ENCODE assay signal across 15 cellular contexts in genomic region chr1:118978914-118979701, GRCh38. TPM values are rescaled to one million over a fixed set of nuclear protein-coding genes. Genes with fewer than 3 reads are reported as not detected.
DNase-seq lines count a peak whose midpoint lies in the region; ATAC-seq, FAIRE-seq and TF ChIP-seq lines count a peak whose summit lies in the region.
"Had no signal": no experiment of that assay in that cellular context is flagged by ENCODE, and none has a peak within 500 bp of the region (broad histone marks: within the 10 kb centered on the region; RNA-seq: fewer than 3 reads in every experiment).

No MANE protein-coding gene starts in this region.

- no TSS peak for BruUV-seq in GM12878 (replicated peaks; lab: Mats Ljungman, UMichigan)

- no peaks in the 10 kb centered on the region for H3K4me1 ChIP-seq in GM12878 (ENCODE audit: control insufficient read depth, insufficient read depth, low read length)
- no peaks in the 10 kb centered on the region for H3K4me1 ChIP-seq in keratinocyte (ENCODE audit: control insufficient read depth, extremely low read depth, insufficient read depth, low read length)
- H3K4me1 ChIP-seq in subcutaneous abdominal adipose tissue (ENCODE audit: control insufficient read depth in 5 of 5, insufficient read depth in 5 of 5, low read length in 5 of 5), result peaks cover 4 to 45% (median 30%) of the 10 kb centered on the region in 5 donors
- H3K4me1 ChIP-seq: prostate gland had no signal

- RAD21 ChIA-PET in GM12878 (lab: Charles Lee; ENCODE audit: unreplicated experiment), result no interaction called here

- H3K4me3 ChIP-seq in GM12878 (no peak overlapping the region), keratinocyte (ENCODE audit: control insufficient read depth in 2 of 3, extremely low read depth in 1 of 3, insufficient read depth in 2 of 3, low read depth in 1 of 3, low read length in 3 of 3) (peak overlapping the region in 1 of 3 experiments; percentile 41), subcutaneous abdominal adipose tissue (ENCODE audit: low read depth in 1 of 5, low read length in 5 of 5) (peak overlapping the region in 3 of 5 donors; percentile 21 to 42 (median 31))
- H3K4me3 ChIP-seq: prostate gland had no signal

- peaks cover 1 to 2% of the 10 kb centered on the region in 2 donors for H3K9me3 Mint-ChIP-seq in activated T-cell treated with anti-CD3 and anti-CD28 coated beads, Interleukin-2, amount 50 U/mL, for 72 hours

- H3K36me3 ChIP-seq in GM12878 (ENCODE audit: control insufficient read depth in 2 of 2, insufficient read depth in 2 of 2, low read length in 1 of 2) (no peaks in the 10 kb centered on the region), keratinocyte (ENCODE audit: control insufficient read depth in 2 of 2, extremely low read depth in 1 of 2, insufficient read depth in 2 of 2, low read length in 2 of 2) (no peaks in the 10 kb centered on the region), subcutaneous abdominal adipose tissue (ENCODE audit: control insufficient read depth in 5 of 5, insufficient read depth in 5 of 5, low read length in 5 of 5) (no peaks in the 10 kb centered on the region)
- H3K36me3 ChIP-seq: prostate gland had no signal

- H3K9me1 ChIP-seq in keratinocyte (ENCODE audit: control insufficient read depth, extremely low read depth, insufficient read depth, low read length), result no peaks in the 10 kb centered on the region

- in situ Hi-C loops in GM12878 (cut with MboI), result no loop called here

- H4K20me1 ChIP-seq in GM12878 (ENCODE audit: control insufficient read depth, insufficient read depth) (no peaks in the 10 kb centered on the region), keratinocyte (ENCODE audit: control insufficient read depth, extremely low read depth, insufficient read depth, low read length) (no peaks in the 10 kb centered on the region)

- POLR2A ChIA-PET in GM12878 (lab: Charles Lee), result interaction anchor here (0.8 kb wide), 1 partner anchor 19 kb away, joined by 3 read pairs; no protein-coding TSS in a partner anchor

- dilution Hi-C loops in keratinocyte (cut with MboI; ENCODE audit: extremely low pct_ligation_motif_present, low sequenced_read_pairs), result no loop called here

- H3K9me3 ChIP-seq in GM12878 (replicated peaks; ENCODE audit: control insufficient read depth, insufficient read depth, low read length), result no peaks in the 10 kb centered on the region; the same call in 2 of the 3 replicates
- H3K9me3 ChIP-seq in keratinocyte (ENCODE audit: control insufficient read depth, low read depth, low read length), result peaks cover 6% of the 10 kb centered on the region
- H3K9me3 ChIP-seq in subcutaneous abdominal adipose tissue (ENCODE audit: control insufficient read depth in 5 of 5, low read length in 5 of 5), result no peaks in the 10 kb centered on the region
- H3K9me3 ChIP-seq: prostate gland had no signal

- peaks cover 7% of the 10 kb centered on the region for H3K4me1 Mint-ChIP-seq in activated T-cell treated with anti-CD3 and anti-CD28 coated beads, Interleukin-2, amount 50 U/mL, for 72 hours (ENCODE audit: low read depth)

- peaks cover 8 to 10% of the 10 kb centered on the region in 2 donors for H3K36me3 Mint-ChIP-seq in activated T-cell treated with anti-CD3 and anti-CD28 coated beads, Interleukin-2, amount 50 U/mL, for 72 hours (ENCODE audit: insufficient read depth in 2 of 2)

- H3K27me3 Mint-ChIP-seq in activated T-cell treated with anti-CD3 and anti-CD28 coated beads, Interleukin-2, amount 50 U/mL, for 72 hours (ENCODE audit: low read depth), result peaks cover 84% of the 10 kb centered on the region

- H3K4me3 Mint-ChIP-seq in activated T-cell treated with anti-CD3 and anti-CD28 coated beads, Interleukin-2, amount 50 U/mL, for 72 hours, result peak overlapping the region; percentile 27 to 47

- TF ChIP-seq RAD21 in GM12878 (IDR thresholded peaks at IDR 0.05; ENCODE audit: insufficient read depth, low read depth, low read length), result no peak

- 25% methylated on average over 23 of the region's 23 CpGs for WGBS in GM12878 (ENCODE audit: insufficient coverage, insufficient replicate concordance, low lambda C conversion rate, missing lambda C conversion rate)

- no peak overlapping the region for H3K9ac ChIP-seq in GM12878 (ENCODE audit: control insufficient read depth, insufficient read depth, low read length)
- no peak overlapping the region for H3K9ac ChIP-seq in keratinocyte (ENCODE audit: control insufficient read depth, extremely low read depth, insufficient read depth, low read length)
- no peak overlapping the region for H3K9ac ChIP-seq in subcutaneous abdominal adipose tissue (ENCODE audit: low read length in 5 of 5)

- intact Hi-C loops in GM12878 (cut with micrococcal nuclease; ENCODE audit: unreplicated experiment), result no loop called here

- H2AFZ ChIP-seq in GM12878 (ENCODE audit: control insufficient read depth, low read depth, low read length) (no peak overlapping the region), keratinocyte (ENCODE audit: control insufficient read depth, low read length) (no peak overlapping the region)

- H3K27me3 ChIP-seq in GM12878 (replicated peaks in 1 of 2; ENCODE audit: control insufficient read depth in 2 of 2, insufficient read depth in 2 of 2, low read length in 1 of 2), result peaks cover 6 to 15% of the 10 kb centered on the region in 2 experiments
- H3K27me3 ChIP-seq in keratinocyte (ENCODE audit: control insufficient read depth, extremely low read depth, insufficient read depth, low read length), result peaks cover 68% of the 10 kb centered on the region
- peaks cover 0 to 13% (median 8%) of the 10 kb centered on the region in 5 donors for H3K27me3 ChIP-seq in subcutaneous abdominal adipose tissue (ENCODE audit: control insufficient read depth in 5 of 5, insufficient read depth in 4 of 5, low read length in 5 of 5)

- SMC1A ChIA-PET in GM12878 (lab: Charles Lee; ENCODE audit: uncharacterized antibody, unreplicated experiment), result interaction anchor here (0.8 to 1.0 kb wide), 3 partner anchors 30 to 140 kb away, joined by 3 to 6 read pairs (median 4); no protein-coding TSS in a partner anchor

- H3K27ac Mint-ChIP-seq in activated T-cell treated with anti-CD3 and anti-CD28 coated beads, Interleukin-2, amount 50 U/mL, for 72 hours, result no peak overlapping the region

- no peak for DNase-seq in activated T-cell treated with anti-CD3 and anti-CD28 coated beads, Interleukin-2, amount 50 U/mL, for 72 hours
- no peak for DNase-seq in activated T-cell treated with anti-CD3 and anti-CD28 coated beads, Interleukin-2, amount 50 U/mL, for 48 hours
- DNase-seq in GM12878 (ENCODE audit: low read depth, low spot score) (no peak), keratinocyte (ENCODE audit: low read depth, low spot score) (no peak), NCI-H748 treated with DMSO at 0.1 percent for 48 hours (lab: John Stamatoyannopoulos, UW) (no peak)
- DNase-seq: activated CD4-positive, CD25-positive, alpha-beta regulatory T cell; GOT3; NCI-H146; NCI-H82; SIG-M5 had no signal

- CTCF ChIA-PET in GM12878 (lab: Yijun Ruan, JAX), result interaction anchor here (1.2 to 2.8 kb wide), 2 partner anchors 30 to 335 kb away, joined by 3 to 6 read pairs; no protein-coding TSS in a partner anchor

- TF ChIP-seq CTCF in GM12878 (IDR thresholded peaks at IDR 0.05 in 2 of 3, conservative IDR thresholded peaks at IDR 0.05 in 1 of 3; ENCODE audit: control insufficient read depth in 2 of 3, extremely low read depth in 1 of 3, insufficient read depth in 1 of 3, low read depth in 3 of 3, low read length in 3 of 3) (no peak), keratinocyte (optimal IDR thresholded peaks at IDR 0.05 in 1 of 3, IDR thresholded peaks at IDR 0.05 in 1 of 3, conservative IDR thresholded peaks at IDR 0.05 in 1 of 3; ENCODE audit: extremely low read depth in 1 of 3, insufficient read depth in 2 of 3, low read length in 3 of 3) (no peak)

- no peak for ATAC-seq in activated T-cell treated with anti-CD3 and anti-CD28 coated beads, Interleukin-2, amount 50 U/mL, for 72 hours (replicated peaks in 1 of 2)
- ATAC-seq in GM12878 (no peak), HG03469 (IDR thresholded peaks at IDR 0.05; ENCODE audit: unreplicated experiment) (no peak), HG03139 (IDR thresholded peaks at IDR 0.05; ENCODE audit: unreplicated experiment) (no peak)

- no peak for TF ChIP-seq POLR2A in GM12878 (IDR thresholded peaks at IDR 0.05; ENCODE audit: low read depth, low read length)

- no peaks in the 10 kb centered on the region for H3K79me2 ChIP-seq in GM12878 (ENCODE audit: control insufficient read depth, insufficient read depth, low read length)
- H3K79me2 ChIP-seq in keratinocyte (ENCODE audit: control insufficient read depth, insufficient read depth, low read length), result no peaks in the 10 kb centered on the region

- H3K27ac ChIP-seq in GM12878 (ENCODE audit: control insufficient read depth, insufficient read depth) (no peak overlapping the region), keratinocyte (ENCODE audit: control insufficient read depth, insufficient read depth, low read length) (no peak overlapping the region), subcutaneous abdominal adipose tissue (ENCODE audit: low read depth, low read length) (no peak overlapping the region)
- H3K27ac ChIP-seq: prostate gland had no signal

- FAIRE-seq in GM12878 (lab: Jason Lieb, UNC), result no peak
- FAIRE-seq in keratinocyte (lab: Jason Lieb, UNC), result no peak
- FAIRE-seq: frontal cortex had no signal

- no peak overlapping the region for H3K4me2 ChIP-seq in GM12878 (ENCODE audit: control insufficient read depth, insufficient read depth)
- peak overlapping the region; percentile 49 for H3K4me2 ChIP-seq in keratinocyte (ENCODE audit: control insufficient read depth, extremely low read depth, insufficient read depth, low read depth, low read length)

- TF ChIP-seq EP300 in GM12878 (IDR thresholded peaks at IDR 0.05; ENCODE audit: borderline replicate concordance in 1 of 2, control insufficient read depth in 1 of 2, low read depth in 2 of 2, low read length in 2 of 2), result no peak

RNA-seq across cellular contexts. Expression of gene TBX15, which starts 9.0 kb away (rescaled TPM):
- total RNA-seq in activated T-cell treated with anti-CD3 and anti-CD28 coated beads, Interleukin-2, amount 50 U/mL, for 72 hours, result under 1 TPM; 0.07 to 0.10 TPM
- total RNA-seq in GM12878 (2013; cell fraction: nucleolus; rRNA removed), result 0.15 and 0.17 TPM in 2 replicates
- total RNA-seq in GM12878 (2014; rRNA removed) (0.85 and 1.1 TPM in 2 replicates), GM12878 (2014; rRNA removed; fragmentation: Illumina TruSeq; extraction: Trizol) (0.51 and 0.72 TPM in 2 replicates), GM12878 (2021) (1.1 TPM in 2 replicates)
- 0.21 TPM for polyA plus RNA-seq in GM12878 (2011; ENCODE audit: low read depth)
- polyA plus RNA-seq in GM12878 (2011; rRNA removed) (9.4 and 10.8 TPM in 2 replicates), GM12878 (2014; fragmentation: Illumina TruSeq; extraction: Trizol) (1.1 and 1.2 TPM in 2 replicates), GM12878 (2014; fragmentation: Nextera tagmentation; extraction: Ambion mirVana) (1 to 10 TPM in 1 of 2 experiments, under 1 TPM in 1; 0.90 to 1.1 TPM), GM12878 (2014; rRNA removed) (0.64 and 0.82 TPM in 2 replicates), GM12878 (2016; fragmentation: Nextera tagmentation; extraction: Ambion mirVana) (1 to 10 TPM in 1 of 2 experiments, under 1 TPM in 1; 0.78 to 1.3 TPM), keratinocyte (0.01 to 0.02 TPM in 2 of 3 replicates, not detected in the other)
- 8.2 and 8.3 TPM in 2 replicates for polyA plus RNA-seq in GM12878 (2011; cell fraction: cytosol; rRNA removed)
- 4.8 and 8.2 TPM in 2 replicates for polyA plus RNA-seq in GM12878 (2011; cell fraction: nucleus; rRNA removed)
- 0.39 and 0.69 TPM in 2 replicates for polyA plus RNA-seq in GM12878 (2012)
- polyA minus RNA-seq in GM12878 (2011; rRNA and poly(A)+ RNA removed), result 16.8 and 17.7 TPM in 2 replicates
- polyA minus RNA-seq in GM12878 (2011; cell fraction: cytosol; rRNA and poly(A)+ RNA removed), result 3.5 and 4.9 TPM in 2 replicates
- polyA minus RNA-seq in GM12878 (2011; cell fraction: nucleus; rRNA and poly(A)+ RNA removed), result 6.5 and 7.3 TPM in 2 replicates
- polyA plus RNA-seq in keratinocyte (2011; ENCODE audit: low read depth), result not detected
- not detected in 2 replicates for polyA plus RNA-seq in keratinocyte (2011; cell fraction: cytosol; rRNA removed)
- 0.05 TPM in 1 of 2 replicates, not detected in the other for polyA plus RNA-seq in keratinocyte (2011; cell fraction: nucleus; rRNA removed)
- polyA plus RNA-seq in keratinocyte (2012; ENCODE audit: low replicate concordance), result not detected in 2 replicates
- not detected in 3 replicates for polyA minus RNA-seq in keratinocyte
- not detected for polyA minus RNA-seq in keratinocyte (2011; cell fraction: cytosol; rRNA and poly(A)+ RNA removed)
- polyA minus RNA-seq in keratinocyte (2011; cell fraction: nucleus; rRNA and poly(A)+ RNA removed), result not detected in 2 replicates
